In the genomic region with DNA sequence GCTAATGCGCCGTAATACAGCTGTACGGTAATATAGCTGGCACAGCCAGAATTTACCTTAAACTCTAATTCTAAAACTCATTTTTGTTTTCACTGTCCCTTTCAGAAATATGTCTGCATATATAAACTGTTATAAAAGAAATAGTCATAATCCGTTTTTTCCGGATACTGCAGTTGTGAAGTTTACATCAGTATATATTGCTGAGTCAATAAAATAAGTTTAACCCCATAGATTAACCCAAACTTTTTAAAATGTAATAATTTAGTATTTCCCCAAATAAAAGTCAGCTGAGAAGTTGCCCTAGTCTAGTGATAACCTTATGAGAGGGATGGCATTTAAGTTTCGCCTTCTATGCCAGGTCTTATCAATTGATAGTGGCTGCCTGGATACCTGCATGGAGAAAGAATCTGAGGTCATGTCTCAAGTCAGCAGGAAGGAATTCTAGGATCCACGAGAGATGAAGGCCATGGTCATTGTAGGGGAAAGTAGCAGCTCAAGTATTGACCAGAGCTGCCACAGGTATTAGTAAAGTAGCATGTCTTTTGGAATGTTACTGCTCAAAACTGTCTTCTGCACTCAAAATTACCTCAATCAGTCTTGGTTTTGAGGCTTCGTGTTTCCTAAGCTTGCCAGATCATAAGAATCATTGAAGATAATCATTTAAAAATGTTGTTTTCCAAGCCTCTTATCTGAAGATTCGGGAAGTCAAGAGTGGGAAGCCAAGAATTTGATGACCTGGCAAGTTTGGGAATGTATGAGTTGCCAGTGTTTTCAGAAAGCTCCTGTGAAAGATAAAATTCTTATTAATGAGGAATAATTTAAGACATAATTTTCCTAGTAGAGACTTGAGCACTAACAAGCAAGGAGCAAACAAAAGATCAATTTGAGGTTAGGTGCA, we compare ENCODE assay signal across 35 cellular contexts. TPM values are rescaled to one million over a fixed set of nuclear protein-coding genes. Genes with fewer than 3 reads are reported as not detected.
"Had no signal": no experiment of that assay in that cellular context is flagged by ENCODE, and none has a peak within 500 bp of the region (broad histone marks: within the 10 kb centered on the region; RNA-seq: fewer than 3 reads in every experiment).

No MANE protein-coding gene starts in this region.

- H3K9me3 Mint-ChIP-seq: dendritic cell treated with granulocyte-macrophage colony-stimulating factor and Interleukin-4, amounts not matched to agents 40 ng/mL and 50 ng/mL, for 4 days; endodermal cell; immature natural killer cell; stimulated activated memory B cell treated with anti-CD40 and anti-IgM and Interleukin-4, amounts not matched to agents 10 μg/mL and 1 μg/mL and 100 μg/mL, for 72 hours had no signal

- H3K4me3 ChIP-seq: esophagus muscularis mucosa, lower lobe of right lung, mucosa of descending colon, right atrium auricular region, sigmoid colon, thoracic aorta, tibial nerve, upper lobe of right lung, uterus had no signal

- FAIRE-seq: colon, keratinocyte had no signal

- H3K9ac ChIP-seq: parathyroid adenoma had no signal

- H3K36me3 ChIP-seq: esophagus muscularis mucosa, lower lobe of right lung, neutrophil, right atrium auricular region, sigmoid colon, thoracic aorta, tibial nerve, upper lobe of right lung, uterus had no signal

- H3K79me2 ChIP-seq: parathyroid adenoma had no signal

- H2AFZ ChIP-seq: parathyroid adenoma had no signal

- H3K27ac Mint-ChIP-seq: dendritic cell treated with granulocyte-macrophage colony-stimulating factor and Interleukin-4, amounts not matched to agents 40 ng/mL and 50 ng/mL, for 4 days; endodermal cell; immature natural killer cell; memory B cell; mesothelial cell of epicardium; naive B cell; natural killer cell treated with Interleukin-12 subunit alpha and Interleukin-12 subunit beta and Interleukin-15 and Interleukin-18, amount 100 ng/mL, for 72 hours; progenitor cell of endocrine pancreas; stimulated activated memory B cell treated with anti-CD40 and anti-IgM and Interleukin-4, amounts not matched to agents 10 μg/mL and 1 μg/mL and 100 μg/mL, for 72 hours had no signal

- H3K4me3 Mint-ChIP-seq: dendritic cell treated with granulocyte-macrophage colony-stimulating factor and Interleukin-4, amounts not matched to agents 40 ng/mL and 50 ng/mL, for 4 days; endodermal cell; immature natural killer cell; memory B cell; mesothelial cell of epicardium; naive B cell; natural killer cell treated with Interleukin-12 subunit alpha and Interleukin-12 subunit beta and Interleukin-15 and Interleukin-18, amount 100 ng/mL, for 72 hours; neural crest cell; stimulated activated memory B cell treated with anti-CD40 and anti-IgM and Interleukin-4, amounts not matched to agents 10 μg/mL and 1 μg/mL and 100 μg/mL, for 72 hours had no signal

- H3K9me3 ChIP-seq: esophagus muscularis mucosa, lower lobe of right lung, mucosa of descending colon, neutrophil, right atrium auricular region, sigmoid colon, thoracic aorta, tibial nerve, upper lobe of right lung, uterus had no signal

- H3K4me1 ChIP-seq: parathyroid adenoma, sigmoid colon, uterus had no signal

- DNase-seq: effector CD8-positive, alpha-beta T cell; endodermal cell; foreskin melanocyte; hypothalamus; immature natural killer cell; left ventricle myocardium superior; lower lobe of right lung; mucosa of descending colon; naive B cell; sigmoid colon; stimulated activated CD4-positive, alpha-beta T cell treated with anti-CD3 and anti-CD28 coated beads, Interleukin-2, amount 100 ng/mL, for 24 hours; stimulated activated CD4-positive, alpha-beta T cell treated with anti-CD3 and anti-CD28 coated beads, Interleukin-4, amount 100 ng/mL, for 4 hours; stimulated activated naive CD8-positive, alpha-beta T cell treated with anti-CD3 and anti-CD28 coated beads, Interleukin-15, Interleukin-2, amounts not matched to agents 100 U/mL and 50 U/mL, for 24 hours; upper lobe of right lung; uterus had no signal

- H3K27ac ChIP-seq: esophagus muscularis mucosa, lower lobe of right lung, neutrophil, parathyroid adenoma, right atrium auricular region, sigmoid colon, thoracic aorta, tibial nerve, upper lobe of right lung, uterus had no signal

- H3K27me3 ChIP-seq: esophagus muscularis mucosa, neutrophil, right atrium auricular region, sigmoid colon, tibial nerve, upper lobe of right lung, uterus had no signal

- H3K4me1 Mint-ChIP-seq: immature natural killer cell; memory B cell; naive B cell; neural crest cell; stimulated activated memory B cell treated with anti-CD40 and anti-IgM and Interleukin-4, amounts not matched to agents 10 μg/mL and 1 μg/mL and 100 μg/mL, for 72 hours had no signal

- ATAC-seq: left ventricle myocardium superior; lower lobe of right lung; mucosa of descending colon; natural killer cell treated with Interleukin-12 subunit alpha and Interleukin-12 subunit beta and Interleukin-15 and Interleukin-18, amount 100 ng/mL, for 72 hours; stimulated activated memory B cell treated with anti-CD40 and anti-IgM and Interleukin-4, amounts not matched to agents 10 μg/mL and 1 μg/mL and 100 μg/mL, for 72 hours; stimulated activated naive CD8-positive, alpha-beta T cell treated with anti-CD3 and anti-CD28 coated beads, Interleukin-15, Interleukin-2, amounts not matched to agents 100 U/mL and 50 U/mL, for 24 hours; upper lobe of right lung had no signal

- H3K27me3 Mint-ChIP-seq: dendritic cell treated with granulocyte-macrophage colony-stimulating factor and Interleukin-4, amounts not matched to agents 40 ng/mL and 50 ng/mL, for 4 days; progenitor cell of endocrine pancreas had no signal

RNA-seq across cellular contexts. Expression of gene PRPS1L1, which starts 10.8 kb away (rescaled TPM):
- total RNA-seq: cerebellum; endodermal cell; epithelial cell of proximal tubule; esophagus muscularis mucosa; fibroblast of lung; left ventricle myocardium superior; lower lobe of right lung; mesothelial cell of epicardium; mucosa of descending colon; natural killer cell treated with Interleukin-12 subunit alpha and Interleukin-12 subunit beta and Interleukin-15 and Interleukin-18, amount 100 ng/mL, for 72 hours; neural crest cell; osteoblast; progenitor cell of endocrine pancreas; right atrium auricular region; sigmoid colon; skeletal muscle tissue; thoracic aorta; tibial nerve; upper lobe of right lung; uterus had no signal
- polyA plus RNA-seq: fibroblast of lung, immature natural killer cell, keratinocyte, sigmoid colon had no signal
